ENCODE assay signal across 8 cellular contexts in genomic region chr10:74419491-74420466, GRCh38.
A peak's percentile ranks its signal among the peaks of the same experiment; 100 is the strongest.
DNase-seq lines count a peak whose midpoint lies in the region; ATAC-seq and TF ChIP-seq lines count a peak whose summit lies in the region.

No MANE protein-coding gene starts in this region.

- H3K4me1 Mint-ChIP-seq in WTC11 = peaks cover 55% of the 10 kb centered on the region

- H3K4me1 ChIP-seq in foreskin keratinocyte = no peaks in the 10 kb centered on the region

- peak overlapping the region; percentile 62; the same call in 1 of the 2 replicates for H3K27ac Mint-ChIP-seq in WTC11

- CTCF ChIA-PET in WTC11 (lab: Charles Lee) = interaction anchor here (0.6 to 1.5 kb wide), 20 partner anchors 9 to 1342 kb away, joined by 3 to 10 read pairs (median 3); partner anchors contain the start of gene KAT6B

- H3K4me3 Mint-ChIP-seq in WTC11 = no peak overlapping the region; the same call in 1 of the 2 replicates

- H3K27me3 Mint-ChIP-seq in WTC11 (ENCODE audit: low read depth) = no peaks in the 10 kb centered on the region

- ATAC-seq in WTC11 = peak; percentile 55
- ATAC-seq in foreskin keratinocyte = peak; percentile 45
- no peak for ATAC-seq in left lobe of liver
- ATAC-seq in GM21360 (IDR thresholded peaks at IDR 0.05; ENCODE audit: unreplicated experiment) = no peak

- H3K27me3 ChIP-seq in foreskin keratinocyte = no peaks in the 10 kb centered on the region

- H3K9me3 Mint-ChIP-seq in WTC11 = peaks cover 18% of the 10 kb centered on the region

- TF ChIP-seq CTCF in WTC11 (IDR thresholded peaks at IDR 0.05) = peak; percentile 43
- peak; percentile 61 for TF ChIP-seq CTCF in foreskin keratinocyte (conservative IDR thresholded peaks at IDR 0.05)

- H3K36me3 Mint-ChIP-seq in WTC11 = peaks cover 19% of the 10 kb centered on the region

- DNase-seq in DMS53 (lab: John Stamatoyannopoulos, UW) = peak; percentile 46
- DNase-seq in DMS53 treated with DMSO at 0.1 percent for 48 hours (lab: John Stamatoyannopoulos, UW; ENCODE audit: unreplicated experiment) = no peak
- DNase-seq in MV-4-11 (lab: John Stamatoyannopoulos, UW) = peak; percentile 37
- no peak for DNase-seq in WTC11 (ENCODE audit: low spot score)
- DNase-seq in foreskin keratinocyte = peak in 1 of 2 donors; percentile 9
- peak; percentile 28 for DNase-seq in stimulated activated CD4-positive, alpha-beta T cell treated with anti-CD3 and anti-CD28 coated beads, Interleukin-4, amount 100 ng/mL, for 1 hour
- no peak for DNase-seq in left lobe of liver (ENCODE audit: low spot score)

- H3K27ac ChIP-seq in foreskin keratinocyte = no peak overlapping the region

- POLR2A ChIA-PET in WTC11 (lab: Charles Lee) = interaction anchor here (0.6 kb wide), 1 partner anchor 15 kb away, joined by 5 read pairs; no protein-coding TSS in a partner anchor

TF ChIP-seq in WTC11, 78 proteins besides CTCF, POLR2A, EP300 and RAD21:
- TF ChIP-seq KAT7 (CRISPR knock-in tag; IDR thresholded peaks at IDR 0.05; ENCODE audit: borderline replicate concordance) (no peak), TEAD1 (CRISPR knock-in tag; IDR thresholded peaks at IDR 0.05) (no peak), ZNF396 (CRISPR knock-in tag; IDR thresholded peaks at IDR 0.05; ENCODE audit: borderline replicate concordance) (no peak), ZNF423 (CRISPR knock-in tag; IDR thresholded peaks at IDR 0.05) (no peak), STAT6 (CRISPR knock-in tag; conservative IDR thresholded peaks at IDR 0.05; ENCODE audit: low read depth) (no peak), TEAD4 (CRISPR knock-in tag; IDR thresholded peaks at IDR 0.05) (no peak), ZBTB43 (CRISPR knock-in tag; IDR thresholded peaks at IDR 0.05) (no peak), ETV6 (CRISPR knock-in tag; IDR thresholded peaks at IDR 0.05) (no peak)
- TF ChIP-seq, protein P1, sequence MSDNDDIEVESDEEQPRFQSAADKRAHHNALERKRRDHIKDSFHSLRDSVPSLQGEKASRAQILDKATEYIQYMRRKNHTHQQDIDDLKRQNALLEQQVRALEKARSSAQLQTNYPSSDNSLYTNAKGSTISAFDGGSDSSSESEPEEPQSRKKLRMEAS (CRISPR knock-in tag; IDR thresholded peaks at IDR 0.05) = no peak
- TF ChIP-seq, protein P2, sequence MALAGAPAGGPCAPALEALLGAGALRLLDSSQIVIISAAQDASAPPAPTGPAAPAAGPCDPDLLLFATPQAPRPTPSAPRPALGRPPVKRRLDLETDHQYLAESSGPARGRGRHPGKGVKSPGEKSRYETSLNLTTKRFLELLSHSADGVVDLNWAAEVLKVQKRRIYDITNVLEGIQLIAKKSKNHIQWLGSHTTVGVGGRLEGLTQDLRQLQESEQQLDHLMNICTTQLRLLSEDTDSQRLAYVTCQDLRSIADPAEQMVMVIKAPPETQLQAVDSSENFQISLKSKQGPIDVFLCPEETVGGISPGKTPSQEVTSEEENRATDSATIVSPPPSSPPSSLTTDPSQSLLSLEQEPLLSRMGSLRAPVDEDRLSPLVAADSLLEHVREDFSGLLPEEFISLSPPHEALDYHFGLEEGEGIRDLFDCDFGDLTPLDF (CRISPR knock-in tag; IDR thresholded peaks at IDR 0.05) = no peak

Comparison
In these comparisons a context has a peak if more than half of its experiments do, and no peak if none do; other contexts are left out.
1. DNase-seq: peak in DMS53 (single experiment), MV-4-11 (single experiment) and stimulated activated CD4-positive, alpha-beta T cell treated with anti-CD3 and anti-CD28 coated beads, Interleukin-4, amount 100 ng/mL, for 1 hour (single experiment); none in DMS53 treated with DMSO at 0.1 percent for 48 hours (single experiment), WTC11 (single experiment) and left lobe of liver (single experiment).
2. ATAC-seq: peak in WTC11 (single experiment) and foreskin keratinocyte (single experiment); none in left lobe of liver (single experiment) and GM21360 (single experiment).